Comparison of ENCODE assay signal across 24 cellular contexts in the genomic region with DNA sequence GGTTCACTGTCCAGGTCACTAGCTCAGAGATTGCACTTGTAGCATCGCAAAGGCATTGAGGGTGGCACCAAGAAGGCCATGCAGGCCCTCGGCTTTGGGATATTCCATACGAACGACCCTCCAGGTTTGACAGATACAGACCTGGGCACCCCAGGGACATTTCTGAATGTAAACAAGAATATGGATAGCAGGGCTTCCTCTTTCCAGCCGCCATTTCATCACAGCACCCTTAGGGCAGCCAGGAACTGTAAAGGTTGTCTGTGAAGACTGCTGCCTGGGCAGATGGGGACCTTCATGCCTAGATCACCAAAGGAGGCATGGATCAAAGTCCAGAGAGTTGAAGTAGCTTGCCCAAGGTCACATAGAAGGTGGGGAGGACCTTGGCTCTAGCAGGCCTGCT.
"Had no signal": no experiment of that assay in that cellular context is flagged by ENCODE, and none has a peak within 500 bp of the region (broad histone marks: within the 10 kb centered on the region; RNA-seq: fewer than 3 reads in every experiment).

No MANE protein-coding gene starts in this region.

- H3K27ac Mint-ChIP-seq: memory B cell, nephron progenitor cell had no signal

- DNase-seq: effector memory CD4-positive, alpha-beta T cell; gastrocnemius medialis; heart right ventricle; hypothalamus; islet precursor cell; left ventricle myocardium inferior; lower lobe of right lung; midbrain; nephron progenitor cell; right cardiac atrium; stimulated activated CD4-positive, alpha-beta T cell treated with anti-CD3 and anti-CD28 coated beads, Interleukin-4, amount 100 ng/mL, for 1 hour; stimulated activated CD8-positive, alpha-beta memory T cell treated with anti-CD3 and anti-CD28 coated beads, Interleukin-4, amount 100 ng/mL, for 48 hours; stimulated activated naive CD8-positive, alpha-beta T cell treated with anti-CD3 and anti-CD28 coated beads, Interleukin-15, Interleukin-2, amounts not matched to agents 100 U/mL and 50 U/mL, for 24 hours; tibial artery; upper lobe of left lung; uterus had no signal

- H3K36me3 ChIP-seq: esophagus muscularis mucosa, gastrocnemius medialis, heart right ventricle, left ventricle myocardium inferior, lower lobe of right lung, neutrophil, suprapubic skin, tibial artery, upper lobe of left lung, uterus had no signal

- H3K9me3 ChIP-seq: esophagus muscularis mucosa, gastrocnemius medialis, heart right ventricle, left ventricle myocardium inferior, lower lobe of right lung, neutrophil, suprapubic skin, tibial artery, upper lobe of left lung, uterus had no signal

- H3K9me3 Mint-ChIP-seq: memory B cell; nephron progenitor cell; stimulated activated effector memory CD8-positive, alpha-beta T cell treated with anti-CD3 and anti-CD28 coated beads, Interleukin-12 subunit alpha, Interleukin-12 subunit beta, amount 100 ng/mL, for 72 hours had no signal

- H3K27ac ChIP-seq: epithelial cell of prostate, esophagus muscularis mucosa, gastrocnemius medialis, heart right ventricle, left ventricle myocardium inferior, lower lobe of right lung, neutrophil, suprapubic skin, tibial artery, upper lobe of left lung, uterus had no signal

- H3K27me3 ChIP-seq: gastrocnemius medialis, suprapubic skin, tibial artery, upper lobe of left lung, uterus had no signal

- H3K4me3 ChIP-seq: esophagus muscularis mucosa, gastrocnemius medialis, heart right ventricle, left ventricle myocardium inferior, lower lobe of right lung, smooth muscle cell, suprapubic skin, tibial artery, upper lobe of left lung, uterus had no signal

- FAIRE-seq: endometrium had no signal

- ATAC-seq: gastrocnemius medialis; heart right ventricle; lower lobe of right lung; right cardiac atrium; stimulated activated effector memory CD8-positive, alpha-beta T cell treated with anti-CD3 and anti-CD28 coated beads, Interleukin-12 subunit alpha, Interleukin-12 subunit beta, amount 100 ng/mL, for 72 hours; stimulated activated naive CD8-positive, alpha-beta T cell treated with anti-CD3 and anti-CD28 coated beads, Interleukin-15, Interleukin-2, amounts not matched to agents 100 U/mL and 50 U/mL, for 24 hours had no signal

- H3K4me3 Mint-ChIP-seq: memory B cell; nephron progenitor cell; stimulated activated effector memory CD8-positive, alpha-beta T cell treated with anti-CD3 and anti-CD28 coated beads, Interleukin-12 subunit alpha, Interleukin-12 subunit beta, amount 100 ng/mL, for 72 hours had no signal

- H3K36me3 Mint-ChIP-seq: memory B cell had no signal
